In genomic region chr20:52828199-52828598, GRCh38 we compare ENCODE assay signal across 27 cellular contexts.
"Had no signal": no experiment of that assay in that cellular context is flagged by ENCODE, and none has a peak within 500 bp of the region (broad histone marks: within the 10 kb centered on the region; RNA-seq: fewer than 3 reads in every experiment).

No MANE protein-coding gene starts in this region.

- H3K9me3 Mint-ChIP-seq: activated CD4-positive, alpha-beta T cell treated with anti-CD3 and anti-CD28 coated beads, Interleukin-2, amount 10 ng/mL, durations not matched to agents 24 days and 14 days; central memory CD8-positive, alpha-beta T cell; T-helper 2 cell treated with Interferon-gamma antibody and Interleukin-4, amounts not matched to agents 5 μg/mL and 100 μg/mL, for 36 hours had no signal

- DNase-seq: activated CD4-positive, alpha-beta T cell treated with anti-CD3 and anti-CD28 coated beads, Interleukin-2, amount 10 ng/mL, durations not matched to agents 24 days and 14 days; activated CD4-positive, alpha-beta T cell treated with anti-CD3 and anti-CD28 coated beads, Interleukin-2, amount 50 U/mL, for 4 hours; activated CD8-positive, alpha-beta T cell treated with anti-CD3 and anti-CD28 coated beads for 36 hours; activated gamma-delta T cell; activated naive CD4-positive, alpha-beta T cell treated with anti-CD3 and anti-CD28 coated beads for 36 hours; activated T-cell treated with anti-CD3 and anti-CD28 coated beads, Interleukin-2, amount 50 U/mL, for 1 hour; anterior cingulate cortex; Karpas-422; MG63; NCI-H1048; NCI-H1105 treated with DMSO at 0.1 percent for 48 hours; NCI-H1436; NCI-H1694; NCI-H1930; NCI-H2081 treated with DMSO at 0.1 percent for 48 hours; NCI-H226; NCI-H524 treated with DMSO at 0.1 percent for 48 hours; SHP77 treated with DMSO at 0.1 percent for 48 hours; SK-N-SH had no signal

- H3K4me3 ChIP-seq: MG63, SJSA1 had no signal

- H3K4me1 Mint-ChIP-seq: activated CD4-positive, alpha-beta T cell treated with anti-CD3 and anti-CD28 coated beads, Interleukin-2, amount 10 ng/mL, durations not matched to agents 24 days and 14 days; brain had no signal

- H3K27ac Mint-ChIP-seq: activated CD4-positive, alpha-beta T cell treated with anti-CD3 and anti-CD28 coated beads, Interleukin-2, amount 10 ng/mL, durations not matched to agents 24 days and 14 days; activated CD8-positive, alpha-beta T cell treated with anti-CD3 and anti-CD28 coated beads for 36 hours; activated naive CD4-positive, alpha-beta T cell treated with anti-CD3 and anti-CD28 coated beads for 36 hours; activated naive CD4-positive, alpha-beta T cell treated with anti-CD3 and anti-CD28 coated beads, Interleukin-2, amount 50 U/mL, for 72 hours; activated T-helper 2 cell treated with anti-CD3 and anti-CD28 coated beads, Interferon-gamma antibody, Interleukin-2, Interleukin-4, amounts not matched to agents 10 μg/mL and 5 μg/mL and 100 μg/mL, durations not matched to agents 14 hours and 24 hours and 36 hours; brain; T-helper 1 cell treated with Interleukin-12 subunit alpha and Interleukin-12 subunit beta and Interleukin-4 antibody, amounts not matched to agents 30 μg/mL and 1 μg/mL, for 36 hours; T-helper 2 cell treated with Interferon-gamma antibody and Interleukin-4, amounts not matched to agents 5 μg/mL and 100 μg/mL, for 36 hours had no signal

- H3K4me3 Mint-ChIP-seq: activated CD4-positive, alpha-beta T cell treated with anti-CD3 and anti-CD28 coated beads, Interleukin-2, amount 10 ng/mL, durations not matched to agents 24 days and 14 days; activated CD8-positive, alpha-beta T cell treated with anti-CD3 and anti-CD28 coated beads for 36 hours; activated naive CD4-positive, alpha-beta T cell treated with anti-CD3 and anti-CD28 coated beads for 36 hours; brain; central memory CD8-positive, alpha-beta T cell; T-helper 1 cell treated with Interleukin-12 subunit alpha and Interleukin-12 subunit beta and Interleukin-4 antibody, amounts not matched to agents 30 μg/mL and 1 μg/mL, for 36 hours; T-helper 2 cell treated with Interferon-gamma antibody and Interleukin-4, amounts not matched to agents 5 μg/mL and 100 μg/mL, for 36 hours had no signal

- H3K4me2 ChIP-seq: SK-N-SH had no signal

- H3K9me2 ChIP-seq: SK-N-SH had no signal

- H3K36me3 Mint-ChIP-seq: brain had no signal

- H3K4me1 ChIP-seq: SJSA1 had no signal

- ATAC-seq: activated CD8-positive, alpha-beta T cell treated with anti-CD3 and anti-CD28 coated beads for 36 hours; activated naive CD4-positive, alpha-beta T cell treated with anti-CD3 and anti-CD28 coated beads, Interleukin-2, amount 50 U/mL, for 72 hours; Panc1 had no signal

- H3K36me3 ChIP-seq: MG63, SJSA1 had no signal

- H3K27ac ChIP-seq: SJSA1 had no signal

- H3K9me3 ChIP-seq: MG63, SJSA1, SK-N-SH had no signal

- H3K9ac ChIP-seq: SK-N-SH had no signal

- H3K27me3 ChIP-seq: MG63, SJSA1 had no signal
